8 cellular contexts compared by ENCODE assay signal in the genomic region with DNA sequence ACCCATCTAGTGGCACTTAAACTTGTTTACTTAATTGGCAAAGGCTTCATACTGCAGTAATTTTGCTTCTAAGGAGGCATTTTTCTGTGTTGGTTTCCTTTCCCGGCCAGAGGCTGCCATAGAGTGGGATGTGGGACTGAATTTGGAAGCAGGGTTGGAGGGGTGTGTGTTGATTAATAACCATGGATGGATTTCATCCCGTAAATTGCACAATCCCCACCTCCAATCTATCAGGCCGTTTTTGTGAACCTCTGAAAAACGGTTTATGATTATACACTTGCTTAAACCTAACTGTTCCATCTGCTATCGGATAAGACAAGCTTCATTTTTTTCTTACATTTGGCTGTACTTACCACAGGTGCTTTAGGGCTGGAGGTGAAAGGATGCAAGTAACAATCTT. TPM values are rescaled to one million over a fixed set of nuclear protein-coding genes. Genes with fewer than 3 reads are reported as not detected.
DNase-seq lines count a peak whose midpoint lies in the region; ATAC-seq and TF ChIP-seq lines count a peak whose summit lies in the region.

No MANE protein-coding gene starts in this region.

- no peak for DNase-seq in Jurkat, Clone E6-1 (ENCODE audit: low read depth, low spot score)
- DNase-seq in coronary artery (ENCODE audit: low spot score), result no peak
- DNase-seq in natural killer cell treated with Interleukin-12 subunit alpha and Interleukin-12 subunit beta and Interleukin-15 and Interleukin-18, amount 100 ng/mL, for 72 hours (ENCODE audit: low spot score), result no peak
- DNase-seq in NCI-H510A (lab: John Stamatoyannopoulos, UW), result no peak
- DNase-seq in NCI-H187 treated with DMSO at 0.1 percent for 48 hours (lab: John Stamatoyannopoulos, UW), result no peak

- no peaks in the 10 kb centered on the region for H3K36me3 Mint-ChIP-seq in natural killer cell treated with Interleukin-12 subunit alpha and Interleukin-12 subunit beta and Interleukin-15 and Interleukin-18, amount 100 ng/mL, for 72 hours

- no peaks in the 10 kb centered on the region for H3K27me3 ChIP-seq in BLaER1

- H4K20me1 ChIP-seq in BLaER1, result peaks cover 37% of the 10 kb centered on the region

- H3K36me3 ChIP-seq in BLaER1, result peaks cover 15% of the 10 kb centered on the region

- H3K4me2 ChIP-seq in BLaER1, result peak overlapping the region; percentile 93

- peak overlapping the region; percentile 92 for H3K4me3 Mint-ChIP-seq in natural killer cell treated with Interleukin-12 subunit alpha and Interleukin-12 subunit beta and Interleukin-15 and Interleukin-18, amount 100 ng/mL, for 72 hours

- no peak for ATAC-seq in natural killer cell treated with Interleukin-12 subunit alpha and Interleukin-12 subunit beta and Interleukin-15 and Interleukin-18, amount 100 ng/mL, for 72 hours
- ATAC-seq in HG03571 (IDR thresholded peaks at IDR 0.05; ENCODE audit: unreplicated experiment), result no peak
- no peak for ATAC-seq in GM18861 (IDR thresholded peaks at IDR 0.05; ENCODE audit: unreplicated experiment)

- peaks cover 39% of the 10 kb centered on the region for H3K4me1 ChIP-seq in BLaER1

- H3K9ac ChIP-seq in BLaER1, result peak overlapping the region; percentile 89

- H3K9me3 Mint-ChIP-seq in natural killer cell treated with Interleukin-12 subunit alpha and Interleukin-12 subunit beta and Interleukin-15 and Interleukin-18, amount 100 ng/mL, for 72 hours, result no peaks in the 10 kb centered on the region

- H3K27ac ChIP-seq in BLaER1 (no peak overlapping the region), coronary artery (no peak overlapping the region)

- no peak for TF ChIP-seq CTCF in coronary artery (IDR thresholded peaks at IDR 0.05)

- peak overlapping the region; percentile 90 to 93 for H3K27ac Mint-ChIP-seq in natural killer cell treated with Interleukin-12 subunit alpha and Interleukin-12 subunit beta and Interleukin-15 and Interleukin-18, amount 100 ng/mL, for 72 hours

- H3K9me3 ChIP-seq in BLaER1, result no peaks in the 10 kb centered on the region

- peaks cover 35 to 44% of the 10 kb centered on the region in 2 donors for H3K4me1 Mint-ChIP-seq in natural killer cell treated with Interleukin-12 subunit alpha and Interleukin-12 subunit beta and Interleukin-15 and Interleukin-18, amount 100 ng/mL, for 72 hours (ENCODE audit: low read depth in 2 of 2)

- H3K27me3 Mint-ChIP-seq in natural killer cell treated with Interleukin-12 subunit alpha and Interleukin-12 subunit beta and Interleukin-15 and Interleukin-18, amount 100 ng/mL, for 72 hours, result no peaks in the 10 kb centered on the region

- peak overlapping the region; percentile 93 for H3K4me3 ChIP-seq in BLaER1
- peak overlapping the region; percentile 91 for H3K4me3 ChIP-seq in Jurkat, Clone E6-1 (ENCODE audit: low read length)
- peak overlapping the region; percentile 94 for H3K4me3 ChIP-seq in coronary artery

RNA-seq across cellular contexts. Expression of a gene that starts 1.3 kb away (rescaled TPM):
- 25.6 TPM for polyA plus RNA-seq in Jurkat, Clone E6-1 (2012; ENCODE audit: insufficient read depth, insufficient read length)
- 1 to 10 TPM; 6.7 to 8.8 TPM for total RNA-seq in natural killer cell treated with Interleukin-12 subunit alpha and Interleukin-12 subunit beta and Interleukin-15 and Interleukin-18, amount 100 ng/mL, for 72 hours

RNA-seq across cellular contexts. Expression of a gene that starts 1.6 kb away (rescaled TPM):
- 11.3 TPM for polyA plus RNA-seq in Jurkat, Clone E6-1 (2012; ENCODE audit: insufficient read depth, insufficient read length)
- total RNA-seq in natural killer cell treated with Interleukin-12 subunit alpha and Interleukin-12 subunit beta and Interleukin-15 and Interleukin-18, amount 100 ng/mL, for 72 hours, result 10 to 100 TPM; 21.8 to 33.7 TPM
